In the genomic region with DNA sequence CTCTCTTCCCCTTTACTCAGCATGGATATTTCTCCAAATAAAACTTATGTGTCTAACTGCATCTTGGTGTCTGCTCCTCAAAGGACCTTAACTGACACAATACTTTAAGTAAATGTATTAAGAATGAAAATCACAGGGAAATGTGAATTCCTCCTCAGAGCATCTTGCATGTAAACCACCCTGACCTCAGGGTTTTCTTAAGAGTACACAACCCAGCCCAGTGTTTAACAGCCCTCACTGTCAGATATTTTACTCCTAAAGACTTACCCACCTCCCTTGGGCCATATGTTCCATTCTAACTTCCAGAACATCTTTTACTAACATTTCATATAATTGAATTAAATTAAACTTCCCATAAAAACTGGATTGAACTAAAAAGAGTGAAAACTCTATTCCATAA, we compare ENCODE assay signal across 19 cellular contexts.
"Had no signal": no experiment of that assay in that cellular context is flagged by ENCODE, and none has a peak within 500 bp of the region (broad histone marks: within the 10 kb centered on the region; RNA-seq: fewer than 3 reads in every experiment).

No MANE protein-coding gene starts in this region.

- H3K4me3 ChIP-seq: dorsolateral prefrontal cortex, lung, sigmoid colon, skin epidermis, stomach, thoracic aorta, transverse colon had no signal

- H3K27me3 ChIP-seq: neutrophil, sigmoid colon, stomach, transverse colon had no signal

- H3K36me3 ChIP-seq: neutrophil, sigmoid colon, stomach, thoracic aorta, transverse colon had no signal

- H3K9me3 ChIP-seq: neutrophil, sigmoid colon, stomach, thoracic aorta, transverse colon had no signal

- DNase-seq: cortex of kidney; dorsolateral prefrontal cortex; effector CD8-positive, alpha-beta T cell; kidney; left cardiac atrium; left ventricle myocardium superior; mesendoderm; naive thymus-derived CD8-positive, alpha-beta T cell; posterior cingulate gyrus; sigmoid colon; stimulated activated CD4-positive, alpha-beta T cell treated with anti-CD3 and anti-CD28 coated beads, Interleukin-12 subunit alpha, Interleukin-12 subunit beta, amount 100 ng/mL, for 4 hours; stimulated activated naive CD4-positive, alpha-beta T cell; stomach; substantia nigra; transverse colon had no signal

- ATAC-seq: naive thymus-derived CD8-positive, alpha-beta T cell had no signal

- H3K27ac ChIP-seq: dorsolateral prefrontal cortex, neutrophil, sigmoid colon, skin epidermis, thoracic aorta had no signal
